ENCODE assay signal across 8 cellular contexts in genomic region chr16:28863929-28864886, GRCh38. TPM values are rescaled to one million over a fixed set of nuclear protein-coding genes. Genes with fewer than 3 reads are reported as not detected.
A peak's percentile ranks its signal among the peaks of the same experiment; 100 is the strongest.
DNase-seq lines count a peak whose midpoint lies in the region; ATAC-seq and TF ChIP-seq lines count a peak whose summit lies in the region.

No MANE protein-coding gene starts in this region.

- peaks cover 14% of the 10 kb centered on the region for H3K36me3 Mint-ChIP-seq in activated naive CD8-positive, alpha-beta T cell treated with anti-CD3 and anti-CD28 coated beads, Interleukin-2, amount 50 U/mL, for 24 hours (ENCODE audit: low read depth)

- H3K9ac ChIP-seq in skeletal muscle tissue (ENCODE audit: low read depth in 1 of 3, low read length in 3 of 3): peak overlapping the region; percentile 94 to 99 (median 98)

- H3K27ac Mint-ChIP-seq in activated naive CD8-positive, alpha-beta T cell treated with anti-CD3 and anti-CD28 coated beads, Interleukin-2, amount 50 U/mL, for 24 hours: peak overlapping the region; percentile 95

- no peaks in the 10 kb centered on the region for H3K27me3 Mint-ChIP-seq in activated naive CD8-positive, alpha-beta T cell treated with anti-CD3 and anti-CD28 coated beads, Interleukin-2, amount 50 U/mL, for 24 hours

- H3K4me3 ChIP-seq in hepatocyte (peak overlapping the region; percentile 78), skeletal muscle tissue (ENCODE audit: low read length in 3 of 3) (peak overlapping the region; percentile 90 to 99 (median 99))

- H3K79me2 ChIP-seq in hepatocyte: peaks cover 43% of the 10 kb centered on the region

- no peak for TF ChIP-seq CTCF in C4-2B (conservative IDR thresholded peaks at IDR 0.05)
- no peak for TF ChIP-seq CTCF in hepatocyte (IDR thresholded peaks at IDR 0.05; ENCODE audit: poor library complexity)

- H3K36me3 ChIP-seq in hepatocyte (replicated peaks; ENCODE audit: insufficient read depth, low read depth) (no peaks in the 10 kb centered on the region), skeletal muscle tissue (ENCODE audit: control insufficient read depth in 3 of 3, insufficient read depth in 3 of 3, low read length in 3 of 3) (peaks cover 13 to 19% (median 17%) of the 10 kb centered on the region in 3 donors)

- H3K27me3 ChIP-seq in hepatocyte: no peaks in the 10 kb centered on the region
- H3K27me3 ChIP-seq in skeletal muscle tissue (ENCODE audit: control insufficient read depth in 3 of 3, insufficient read depth in 3 of 3, low read length in 3 of 3): no peaks in the 10 kb centered on the region

- peak; percentile 8 for ATAC-seq in HG03039 (IDR thresholded peaks at IDR 0.05; ENCODE audit: unreplicated experiment)
- no peak for ATAC-seq in activated naive CD8-positive, alpha-beta T cell treated with anti-CD3 and anti-CD28 coated beads, Interleukin-2, amount 50 U/mL, for 24 hours
- ATAC-seq in GM21526 (IDR thresholded peaks at IDR 0.05; ENCODE audit: low FRiP score, unreplicated experiment): no peak
- no peak for ATAC-seq in GM18907 (IDR thresholded peaks at IDR 0.05; ENCODE audit: unreplicated experiment)

- H4K20me1 ChIP-seq in hepatocyte (ENCODE audit: insufficient read depth, poor library complexity, severe bottlenecking): peaks cover 9% of the 10 kb centered on the region

- WGBS in hepatocyte (ENCODE audit: low lambda C conversion rate, missing lambda C conversion rate): 20% methylated on average over 25 of the region's 46 CpGs

- H3K9me3 Mint-ChIP-seq in activated naive CD8-positive, alpha-beta T cell treated with anti-CD3 and anti-CD28 coated beads, Interleukin-2, amount 50 U/mL, for 24 hours: no peaks in the 10 kb centered on the region

- H3K4me1 Mint-ChIP-seq in activated naive CD8-positive, alpha-beta T cell treated with anti-CD3 and anti-CD28 coated beads, Interleukin-2, amount 50 U/mL, for 24 hours: peaks cover 24% of the 10 kb centered on the region

- no peak for DNase-seq in activated naive CD8-positive, alpha-beta T cell treated with anti-CD3 and anti-CD28 coated beads, Interleukin-2, amount 50 U/mL, for 24 hours
- DNase-seq in hepatocyte (ENCODE audit: low spot score) (peak; percentile 60), NCI-H2227 (lab: John Stamatoyannopoulos, UW; ENCODE audit: unreplicated experiment) (no peak)

- peak overlapping the region; percentile 93 for H3K4me2 ChIP-seq in hepatocyte

- peak overlapping the region; percentile 83 for H3K27ac ChIP-seq in C4-2B
- H3K27ac ChIP-seq in hepatocyte: peak overlapping the region; percentile 97
- peak overlapping the region; percentile 87 for H3K27ac ChIP-seq in skeletal muscle tissue (ENCODE audit: low read depth, low read length)

- H3K9me3 ChIP-seq in hepatocyte (ENCODE audit: low read depth) (no peaks in the 10 kb centered on the region), skeletal muscle tissue (ENCODE audit: control insufficient read depth in 3 of 3, low read length in 3 of 3) (no peaks in the 10 kb centered on the region)

- peak overlapping the region; percentile 93 for H2AFZ ChIP-seq in hepatocyte

- H3K9me2 ChIP-seq in hepatocyte (replicated peaks; ENCODE audit: insufficient read depth): no peaks in the 10 kb centered on the region

- peak overlapping the region; percentile 93 for H3K4me3 Mint-ChIP-seq in activated naive CD8-positive, alpha-beta T cell treated with anti-CD3 and anti-CD28 coated beads, Interleukin-2, amount 50 U/mL, for 24 hours

- H3K4me1 ChIP-seq in hepatocyte (ENCODE audit: insufficient read depth) (peaks cover 13% of the 10 kb centered on the region), skeletal muscle tissue (ENCODE audit: control insufficient read depth in 3 of 3, insufficient read depth in 3 of 3, low read length in 3 of 3) (peaks cover 16 to 22% (median 17%) of the 10 kb centered on the region in 3 donors)

RNA-seq across cellular contexts. Expression of gene SH2B1, which starts 0.6 kb away (rescaled TPM):
- 15.1 and 22.6 TPM in 2 replicates for total RNA-seq in hepatocyte
- polyA plus RNA-seq in hepatocyte: 25.9 and 29.2 TPM in 2 replicates
- total RNA-seq in skeletal muscle tissue: 6.8 TPM

RNA-seq across cellular contexts. Expression of gene ATP2A1, which starts 14.1 kb away (rescaled TPM):
- total RNA-seq in hepatocyte: 0.13 and 0.72 TPM in 2 replicates
- 0.49 and 2.3 TPM in 2 replicates for polyA plus RNA-seq in hepatocyte
- total RNA-seq in skeletal muscle tissue: 502 TPM

RNA-seq across cellular contexts. Expression of gene TUFM, which starts 18.1 kb away (rescaled TPM):
- total RNA-seq in hepatocyte: 106 and 107 TPM in 2 replicates
- 214 and 244 TPM in 2 replicates for polyA plus RNA-seq in hepatocyte
- total RNA-seq in skeletal muscle tissue: 67.8 TPM

RNA-seq across cellular contexts. Expression of gene ATXN2L, which starts 41.4 kb away (rescaled TPM):
- total RNA-seq in hepatocyte (29.3 and 50.4 TPM in 2 replicates), skeletal muscle tissue (9.9 TPM)
- polyA plus RNA-seq in hepatocyte: 124 and 128 TPM in 2 replicates

Comparison
In these comparisons a context has a peak if more than half of its experiments do, and no peak if none do; other contexts are left out.
1. RNA of gene ATP2A1, which starts 14.1 kb away (total RNA-seq): 502 TPM in skeletal muscle tissue (single experiment); 0.13 to 0.72 TPM in hepatocyte; every median in the first group is over 100 times any median in the second.
2. Peak in every context shown above with its lines, with median percentiles within 50 percentile points of each other: H3K27ac ChIP-seq.